In genomic region chr10:85575441-85575840, GRCh38 we compare ENCODE assay signal across 2 cellular contexts.
TF ChIP-seq lines count a peak whose summit lies in the region.

No MANE protein-coding gene starts in this region.

TF ChIP-seq in GM23338, 12 proteins besides CTCF, POLR2A, EP300 and RAD21:
- TF ChIP-seq ZNF114 (CRISPR knock-in tag; IDR thresholded peaks at IDR 0.05) (no peak), JUNB (IDR thresholded peaks at IDR 0.05; ENCODE audit: unreplicated experiment) (no peak), NANOG (IDR thresholded peaks at IDR 0.05; ENCODE audit: borderline replicate concordance) (no peak), ZNF462 (CRISPR knock-in tag; IDR thresholded peaks at IDR 0.05) (no peak), REST (IDR thresholded peaks at IDR 0.05; ENCODE audit: unreplicated experiment) (no peak), CREB1 (CRISPR knock-in tag; IDR thresholded peaks at IDR 0.05; ENCODE audit: low read depth) (no peak), ETS1 (IDR thresholded peaks at IDR 0.05) (no peak), EZH2phosphoT487 (IDR thresholded peaks at IDR 0.05; ENCODE audit: unreplicated experiment) (no peak), EZH2 (IDR thresholded peaks at IDR 0.05; ENCODE audit: low read depth, unreplicated experiment) (no peak), STAT1 (IDR thresholded peaks at IDR 0.05; ENCODE audit: unreplicated experiment) (no peak), POLR2AphosphoS5 (IDR thresholded peaks at IDR 0.05; ENCODE audit: low read depth) (no peak), ZNF331 (CRISPR knock-in tag; IDR thresholded peaks at IDR 0.05; ENCODE audit: low read depth) (no peak)
TF ChIP-seq in GM23338: peak in this region for 0.

TF ChIP-seq in H1, 55 proteins besides CTCF, POLR2A, EP300 and RAD21:
- TF ChIP-seq BACH1 (IDR thresholded peaks at IDR 0.05; ENCODE audit: low read length) (no peak), EZH2 (IDR thresholded peaks at IDR 0.05; ENCODE audit: low read depth, low read length, severe bottlenecking) (no peak), ASH2L (IDR thresholded peaks at IDR 0.05; ENCODE audit: low read length) (no peak), RNF2 (IDR thresholded peaks at IDR 0.05; ENCODE audit: borderline replicate concordance, low read depth, low read length, missing control alignments, poor library complexity, severe bottlenecking) (no peak), CEBPB (IDR thresholded peaks at IDR 0.05; ENCODE audit: low read depth, low read length) (no peak), SAP30 (IDR thresholded peaks at IDR 0.05; ENCODE audit: insufficient read depth, insufficient replicate concordance, low read length) (no peak), PHF8 (conservative IDR thresholded peaks at IDR 0.05; ENCODE audit: low read depth, low read length) (no peak), CTBP2 (IDR thresholded peaks at IDR 0.05; ENCODE audit: borderline replicate concordance, insufficient read depth, insufficient read length, low read length) (no peak), KDM4A (IDR thresholded peaks at IDR 0.05; ENCODE audit: low read depth, low read length, severe bottlenecking) (no peak), USF2 (IDR thresholded peaks at IDR 0.05; ENCODE audit: low read length) (no peak), CREB1 (IDR thresholded peaks at IDR 0.05) (no peak), GABPA (IDR thresholded peaks at IDR 0.05; ENCODE audit: borderline replicate concordance, insufficient read depth, low read length) (no peak), TEAD4 (IDR thresholded peaks at IDR 0.05; ENCODE audit: low read depth, low read length) (no peak)
- TF ChIP-seq, protein P1, sequence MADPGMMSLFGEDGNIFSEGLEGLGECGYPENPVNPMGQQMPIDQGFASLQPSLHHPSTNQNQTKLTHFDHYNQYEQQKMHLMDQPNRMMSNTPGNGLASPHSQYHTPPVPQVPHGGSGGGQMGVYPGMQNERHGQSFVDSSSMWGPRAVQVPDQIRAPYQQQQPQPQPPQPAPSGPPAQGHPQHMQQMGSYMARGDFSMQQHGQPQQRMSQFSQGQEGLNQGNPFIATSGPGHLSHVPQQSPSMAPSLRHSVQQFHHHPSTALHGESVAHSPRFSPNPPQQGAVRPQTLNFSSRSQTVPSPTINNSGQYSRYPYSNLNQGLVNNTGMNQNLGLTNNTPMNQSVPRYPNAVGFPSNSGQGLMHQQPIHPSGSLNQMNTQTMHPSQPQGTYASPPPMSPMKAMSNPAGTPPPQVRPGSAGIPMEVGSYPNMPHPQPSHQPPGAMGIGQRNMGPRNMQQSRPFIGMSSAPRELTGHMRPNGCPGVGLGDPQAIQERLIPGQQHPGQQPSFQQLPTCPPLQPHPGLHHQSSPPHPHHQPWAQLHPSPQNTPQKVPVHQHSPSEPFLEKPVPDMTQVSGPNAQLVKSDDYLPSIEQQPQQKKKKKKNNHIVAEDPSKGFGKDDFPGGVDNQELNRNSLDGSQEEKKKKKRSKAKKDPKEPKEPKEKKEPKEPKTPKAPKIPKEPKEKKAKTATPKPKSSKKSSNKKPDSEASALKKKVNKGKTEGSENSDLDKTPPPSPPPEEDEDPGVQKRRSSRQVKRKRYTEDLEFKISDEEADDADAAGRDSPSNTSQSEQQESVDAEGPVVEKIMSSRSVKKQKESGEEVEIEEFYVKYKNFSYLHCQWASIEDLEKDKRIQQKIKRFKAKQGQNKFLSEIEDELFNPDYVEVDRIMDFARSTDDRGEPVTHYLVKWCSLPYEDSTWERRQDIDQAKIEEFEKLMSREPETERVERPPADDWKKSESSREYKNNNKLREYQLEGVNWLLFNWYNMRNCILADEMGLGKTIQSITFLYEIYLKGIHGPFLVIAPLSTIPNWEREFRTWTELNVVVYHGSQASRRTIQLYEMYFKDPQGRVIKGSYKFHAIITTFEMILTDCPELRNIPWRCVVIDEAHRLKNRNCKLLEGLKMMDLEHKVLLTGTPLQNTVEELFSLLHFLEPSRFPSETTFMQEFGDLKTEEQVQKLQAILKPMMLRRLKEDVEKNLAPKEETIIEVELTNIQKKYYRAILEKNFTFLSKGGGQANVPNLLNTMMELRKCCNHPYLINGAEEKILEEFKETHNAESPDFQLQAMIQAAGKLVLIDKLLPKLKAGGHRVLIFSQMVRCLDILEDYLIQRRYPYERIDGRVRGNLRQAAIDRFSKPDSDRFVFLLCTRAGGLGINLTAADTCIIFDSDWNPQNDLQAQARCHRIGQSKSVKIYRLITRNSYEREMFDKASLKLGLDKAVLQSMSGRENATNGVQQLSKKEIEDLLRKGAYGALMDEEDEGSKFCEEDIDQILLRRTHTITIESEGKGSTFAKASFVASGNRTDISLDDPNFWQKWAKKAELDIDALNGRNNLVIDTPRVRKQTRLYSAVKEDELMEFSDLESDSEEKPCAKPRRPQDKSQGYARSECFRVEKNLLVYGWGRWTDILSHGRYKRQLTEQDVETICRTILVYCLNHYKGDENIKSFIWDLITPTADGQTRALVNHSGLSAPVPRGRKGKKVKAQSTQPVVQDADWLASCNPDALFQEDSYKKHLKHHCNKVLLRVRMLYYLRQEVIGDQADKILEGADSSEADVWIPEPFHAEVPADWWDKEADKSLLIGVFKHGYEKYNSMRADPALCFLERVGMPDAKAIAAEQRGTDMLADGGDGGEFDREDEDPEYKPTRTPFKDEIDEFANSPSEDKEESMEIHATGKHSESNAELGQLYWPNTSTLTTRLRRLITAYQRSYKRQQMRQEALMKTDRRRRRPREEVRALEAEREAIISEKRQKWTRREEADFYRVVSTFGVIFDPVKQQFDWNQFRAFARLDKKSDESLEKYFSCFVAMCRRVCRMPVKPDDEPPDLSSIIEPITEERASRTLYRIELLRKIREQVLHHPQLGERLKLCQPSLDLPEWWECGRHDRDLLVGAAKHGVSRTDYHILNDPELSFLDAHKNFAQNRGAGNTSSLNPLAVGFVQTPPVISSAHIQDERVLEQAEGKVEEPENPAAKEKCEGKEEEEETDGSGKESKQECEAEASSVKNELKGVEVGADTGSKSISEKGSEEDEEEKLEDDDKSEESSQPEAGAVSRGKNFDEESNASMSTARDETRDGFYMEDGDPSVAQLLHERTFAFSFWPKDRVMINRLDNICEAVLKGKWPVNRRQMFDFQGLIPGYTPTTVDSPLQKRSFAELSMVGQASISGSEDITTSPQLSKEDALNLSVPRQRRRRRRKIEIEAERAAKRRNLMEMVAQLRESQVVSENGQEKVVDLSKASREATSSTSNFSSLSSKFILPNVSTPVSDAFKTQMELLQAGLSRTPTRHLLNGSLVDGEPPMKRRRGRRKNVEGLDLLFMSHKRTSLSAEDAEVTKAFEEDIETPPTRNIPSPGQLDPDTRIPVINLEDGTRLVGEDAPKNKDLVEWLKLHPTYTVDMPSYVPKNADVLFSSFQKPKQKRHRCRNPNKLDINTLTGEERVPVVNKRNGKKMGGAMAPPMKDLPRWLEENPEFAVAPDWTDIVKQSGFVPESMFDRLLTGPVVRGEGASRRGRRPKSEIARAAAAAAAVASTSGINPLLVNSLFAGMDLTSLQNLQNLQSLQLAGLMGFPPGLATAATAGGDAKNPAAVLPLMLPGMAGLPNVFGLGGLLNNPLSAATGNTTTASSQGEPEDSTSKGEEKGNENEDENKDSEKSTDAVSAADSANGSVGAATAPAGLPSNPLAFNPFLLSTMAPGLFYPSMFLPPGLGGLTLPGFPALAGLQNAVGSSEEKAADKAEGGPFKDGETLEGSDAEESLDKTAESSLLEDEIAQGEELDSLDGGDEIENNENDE (IDR thresholded peaks at IDR 0.05; ENCODE audit: insufficient replicate concordance, low read length), result no peak
